Comparison of ENCODE assay signal across 18 cellular contexts in genomic region chr6:91580635-91581034, GRCh38.
DNase-seq lines count a peak whose midpoint lies in the region; ATAC-seq and TF ChIP-seq lines count a peak whose summit lies in the region.
"Had no signal": no experiment of that assay in that cellular context is flagged by ENCODE, and none has a peak within 500 bp of the region (broad histone marks: within the 10 kb centered on the region; RNA-seq: fewer than 3 reads in every experiment).

No MANE protein-coding gene starts in this region.

- no peak overlapping the region for H2BK12ac ChIP-seq in mesenchymal stem cell (ENCODE audit: low read length in 2 of 2)
- H2BK12ac ChIP-seq in trophoblast cell (ENCODE audit: low read length): no peak overlapping the region

- no peak overlapping the region for H4K12ac ChIP-seq in trophoblast cell (ENCODE audit: low read depth, low read length)

- no peak overlapping the region for H2BK15ac ChIP-seq in mesenchymal stem cell (ENCODE audit: low read depth, poor library complexity, severe bottlenecking)

- H3K9ac ChIP-seq in fibroblast of lung (ENCODE audit: insufficient read depth, low read length): no peak overlapping the region
- H3K9ac ChIP-seq in mesenchymal stem cell (ENCODE audit: low read length): no peak overlapping the region
- H3K9ac ChIP-seq in trophoblast cell (ENCODE audit: low read length): no peak overlapping the region

- H3K4me2 ChIP-seq in fibroblast of lung (ENCODE audit: extremely low read depth, insufficient read depth, low read length): no peak overlapping the region
- H3K4me2 ChIP-seq in mesenchymal stem cell (ENCODE audit: low read length, poor library complexity, severe bottlenecking): no peak overlapping the region
- no peak overlapping the region for H3K4me2 ChIP-seq in trophoblast cell (ENCODE audit: low read length)

- no peak for TF ChIP-seq CTCF in RWPE2 (IDR thresholded peaks at IDR 0.05; ENCODE audit: poor library complexity, severe bottlenecking)
- TF ChIP-seq CTCF in fibroblast of lung (conservative IDR thresholded peaks at IDR 0.05 in 1 of 2, IDR thresholded peaks at IDR 0.05 in 1 of 2; ENCODE audit: low read depth in 1 of 2, low read length in 2 of 2): no peak

- H3K36me3 ChIP-seq in RWPE2 (ENCODE audit: low read depth) (no peaks in the 10 kb centered on the region), fibroblast of lung (ENCODE audit: control insufficient read depth, insufficient read depth, low read length) (no peaks in the 10 kb centered on the region), mesenchymal stem cell (ENCODE audit: control insufficient read depth in 1 of 2, insufficient read depth in 2 of 2, low read depth in 1 of 2, low read length in 2 of 2) (no peaks in the 10 kb centered on the region), trophoblast cell (ENCODE audit: control insufficient read depth in 1 of 2, insufficient read depth in 2 of 2, low read length in 2 of 2) (no peaks in the 10 kb centered on the region)
- H3K36me3 ChIP-seq: BE2C had no signal

- H3K4me3 ChIP-seq in RWPE2 (ENCODE audit: severe bottlenecking) (no peak overlapping the region), fibroblast of lung (replicated peaks in 1 of 4; ENCODE audit: control extremely low read depth in 1 of 4, insufficient read depth in 1 of 4, low read depth in 3 of 4, low read length in 4 of 4) (no peak overlapping the region), mesenchymal stem cell (ENCODE audit: insufficient read depth in 1 of 2, low read depth in 1 of 2, low read length in 2 of 2) (no peak overlapping the region), trophoblast cell (ENCODE audit: low read depth, low read length) (no peak overlapping the region)
- H3K4me3 ChIP-seq: GM12878 had no signal

- H3K79me1 ChIP-seq in mesenchymal stem cell (replicated peaks; ENCODE audit: low read length, poor library complexity, severe bottlenecking) (no peaks in the 10 kb centered on the region), trophoblast cell (ENCODE audit: low read length) (no peaks in the 10 kb centered on the region)

- peak overlapping the region; percentile 12 for H2BK5ac ChIP-seq in mesenchymal stem cell (ENCODE audit: low read depth, low read length, poor library complexity, severe bottlenecking)
- H2BK5ac ChIP-seq in trophoblast cell (ENCODE audit: low read depth, low read length, poor library complexity): no peak overlapping the region

- H4K8ac ChIP-seq in mesenchymal stem cell (ENCODE audit: low read length) (no peak overlapping the region), trophoblast cell (ENCODE audit: low read depth, low read length) (no peak overlapping the region)

- no peak overlapping the region for H3K4ac ChIP-seq in mesenchymal stem cell (ENCODE audit: low read depth in 1 of 2, low read length in 2 of 2)
- H3K4ac ChIP-seq in trophoblast cell (ENCODE audit: low read depth, low read length): no peak overlapping the region

- no peaks in the 10 kb centered on the region for H3K4me1 ChIP-seq in RWPE2 (ENCODE audit: insufficient read depth, poor library complexity, severe bottlenecking)
- no peaks in the 10 kb centered on the region for H3K4me1 ChIP-seq in fibroblast of lung (ENCODE audit: control insufficient read depth, extremely low read depth, insufficient read depth, low read length)
- H3K4me1 ChIP-seq in mesenchymal stem cell (ENCODE audit: control insufficient read depth, insufficient read depth, low read depth, low read length): no peaks in the 10 kb centered on the region
- no peaks in the 10 kb centered on the region for H3K4me1 ChIP-seq in trophoblast cell (ENCODE audit: control insufficient read depth in 1 of 2, insufficient read depth in 2 of 2, low read length in 2 of 2)
- H3K4me1 ChIP-seq: BE2C had no signal

- H3K79me2 ChIP-seq in fibroblast of lung (ENCODE audit: control insufficient read depth, insufficient read depth, low read length) (no peaks in the 10 kb centered on the region), trophoblast cell (ENCODE audit: control insufficient read depth, insufficient read depth, low read length, poor library complexity) (no peaks in the 10 kb centered on the region)

- H4K20me1 ChIP-seq in fibroblast of lung (ENCODE audit: control insufficient read depth, extremely low read depth, insufficient read depth, low read length): no peaks in the 10 kb centered on the region

- H3K27me3 ChIP-seq in RWPE2 (ENCODE audit: insufficient read depth, poor library complexity, severe bottlenecking) (peaks cover 3% of the 10 kb centered on the region), fibroblast of lung (ENCODE audit: control insufficient read depth, insufficient read depth, low read length) (no peaks in the 10 kb centered on the region), mesenchymal stem cell (ENCODE audit: control insufficient read depth in 1 of 2, insufficient read depth in 1 of 2, low read length in 2 of 2) (no peaks in the 10 kb centered on the region), trophoblast cell (ENCODE audit: insufficient read depth, low read length) (no peaks in the 10 kb centered on the region)
- H3K27me3 ChIP-seq: BE2C had no signal

- H2AFZ ChIP-seq in fibroblast of lung (ENCODE audit: low read length): no peak overlapping the region
- H2AFZ ChIP-seq in mesenchymal stem cell (ENCODE audit: low read depth, low read length): no peak overlapping the region
- H2AFZ ChIP-seq in trophoblast cell (ENCODE audit: insufficient read depth, low read length, poor library complexity): no peak overlapping the region

- no peaks in the 10 kb centered on the region for H3K9me3 ChIP-seq in RWPE2 (ENCODE audit: severe bottlenecking)
- H3K9me3 ChIP-seq in fibroblast of lung (ENCODE audit: control insufficient read depth, insufficient read depth, low read depth, low read length): no peaks in the 10 kb centered on the region
- no peaks in the 10 kb centered on the region for H3K9me3 ChIP-seq in mesenchymal stem cell (ENCODE audit: control insufficient read depth, low read length)
- no peaks in the 10 kb centered on the region for H3K9me3 ChIP-seq in trophoblast cell (ENCODE audit: insufficient read depth, low read depth, low read length)
- H3K9me3 ChIP-seq: BE2C had no signal

- H2BK120ac ChIP-seq in mesenchymal stem cell (ENCODE audit: low read depth, low read length) (no peak overlapping the region), trophoblast cell (ENCODE audit: insufficient read depth, low read length, poor library complexity) (no peak overlapping the region)

- H3K27ac ChIP-seq in RWPE2 (ENCODE audit: poor library complexity, severe bottlenecking) (no peak overlapping the region), fibroblast of lung (ENCODE audit: insufficient read depth, low read length) (no peak overlapping the region), mesenchymal stem cell (ENCODE audit: low read length, poor library complexity, severe bottlenecking) (no peak overlapping the region), trophoblast cell (ENCODE audit: low read depth, low read length) (no peak overlapping the region)

- H3K18ac ChIP-seq in mesenchymal stem cell (ENCODE audit: low read depth in 1 of 2, low read length in 2 of 2) (no peak overlapping the region), trophoblast cell (ENCODE audit: low read length) (no peak overlapping the region)

- ATAC-seq in RWPE2 (ENCODE audit: low read depth): 0 out of 3 replicates have a peak, but pooled peaks have one; percentile 38
- ATAC-seq: GM12878 had no signal

- H3K23ac ChIP-seq in mesenchymal stem cell (ENCODE audit: low read length in 2 of 2): no peak overlapping the region
- no peak overlapping the region for H3K23ac ChIP-seq in trophoblast cell (ENCODE audit: low read length)

- H2AK5ac ChIP-seq in mesenchymal stem cell (ENCODE audit: low read length, severe bottlenecking) (no peak overlapping the region), trophoblast cell (ENCODE audit: low read length) (no peak overlapping the region)

- DNase-seq in HT1080 (ENCODE audit: low read depth) (peak; percentile 32), RWPE2 (ENCODE audit: low spot score) (no peak), fibroblast of lung (ENCODE audit: low read depth in 2 of 2) (peak; percentile 3 to 11), mesenchymal stem cell (no peak), trophoblast cell (no peak), NOMO-1 treated with dmso at 0.1 percent for 144 hours (lab: John Stamatoyannopoulos, UW; ENCODE audit: unreplicated experiment) (no peak)
- no peak for DNase-seq in activated CD8-positive, alpha-beta memory T cell treated with anti-CD3 and anti-CD28 coated beads, Interleukin-2, amount 50 U/mL, for 4 hours
- DNase-seq: BE2C; C1 segment of cervical spinal cord; CD4-positive, CD25-positive, alpha-beta regulatory T cell; CD8-positive, alpha-beta memory T cell; COR-L47; DMS 273 treated with DMSO at 0.1 percent for 48 hours; DMS53; DND-41; EL; H9 had no signal

- H4K91ac ChIP-seq in mesenchymal stem cell (ENCODE audit: low read length) (no peak overlapping the region), trophoblast cell (ENCODE audit: low read depth, low read length) (no peak overlapping the region)

- H3K14ac ChIP-seq in mesenchymal stem cell (ENCODE audit: low read length in 2 of 2) (no peak overlapping the region), trophoblast cell (ENCODE audit: low read length) (no peak overlapping the region)

Comparison
In these comparisons a context has a peak if more than half of its experiments do, and no peak if none do; other contexts are left out.
1. DNase-seq: peak in HT1080 (single experiment) and fibroblast of lung (2 of 2); none in RWPE2 (single experiment), mesenchymal stem cell (single experiment), trophoblast cell (0 of 2), activated CD8-positive, alpha-beta memory T cell treated with anti-CD3 and anti-CD28 coated beads, Interleukin-2, amount 50 U/mL, for 4 hours (single experiment) and NOMO-1 treated with dmso at 0.1 percent for 144 hours (single experiment).